Comparison of ENCODE assay signal across 1 cellular context in the genomic region with DNA sequence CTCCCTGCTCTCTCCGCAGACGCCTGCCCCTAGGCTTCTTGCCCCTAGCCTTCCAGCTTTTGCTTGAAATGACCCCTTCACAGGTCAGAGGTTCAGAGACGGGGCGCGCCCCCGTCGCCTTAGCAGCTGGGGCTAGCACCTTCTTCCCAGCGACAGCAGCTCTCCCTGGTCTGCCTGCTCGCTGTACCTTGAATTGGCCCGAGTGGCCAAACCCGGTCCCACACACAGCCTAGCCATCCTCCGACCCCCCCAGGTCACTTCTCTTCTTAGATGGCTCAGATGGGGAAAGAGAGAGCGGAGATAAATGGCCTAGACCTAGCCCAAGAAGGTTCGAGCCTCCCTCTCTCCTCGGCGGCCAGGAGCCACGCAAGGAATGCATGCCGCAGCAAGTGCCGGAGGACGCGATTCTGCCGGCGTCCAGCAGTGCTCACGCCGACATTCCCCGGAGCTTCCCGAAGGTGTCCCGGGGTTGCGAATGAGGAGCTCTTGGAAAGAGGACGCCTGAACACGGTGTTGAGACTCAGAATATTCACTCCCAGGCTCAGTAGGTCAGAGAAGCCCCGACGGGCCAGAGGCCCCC.
TF ChIP-seq lines count a peak whose summit lies in the region.

No MANE protein-coding gene starts in this region.

TF ChIP-seq in IMR-90, 13 proteins besides CTCF, POLR2A, EP300 and RAD21:
- TF ChIP-seq SMC3 (IDR thresholded peaks at IDR 0.05; ENCODE audit: low read depth, low read length) (no peak), RFX5 (IDR thresholded peaks at IDR 0.05; ENCODE audit: low read depth, low read length) (no peak)
